18 cellular contexts compared by ENCODE assay signal in the genomic region with DNA sequence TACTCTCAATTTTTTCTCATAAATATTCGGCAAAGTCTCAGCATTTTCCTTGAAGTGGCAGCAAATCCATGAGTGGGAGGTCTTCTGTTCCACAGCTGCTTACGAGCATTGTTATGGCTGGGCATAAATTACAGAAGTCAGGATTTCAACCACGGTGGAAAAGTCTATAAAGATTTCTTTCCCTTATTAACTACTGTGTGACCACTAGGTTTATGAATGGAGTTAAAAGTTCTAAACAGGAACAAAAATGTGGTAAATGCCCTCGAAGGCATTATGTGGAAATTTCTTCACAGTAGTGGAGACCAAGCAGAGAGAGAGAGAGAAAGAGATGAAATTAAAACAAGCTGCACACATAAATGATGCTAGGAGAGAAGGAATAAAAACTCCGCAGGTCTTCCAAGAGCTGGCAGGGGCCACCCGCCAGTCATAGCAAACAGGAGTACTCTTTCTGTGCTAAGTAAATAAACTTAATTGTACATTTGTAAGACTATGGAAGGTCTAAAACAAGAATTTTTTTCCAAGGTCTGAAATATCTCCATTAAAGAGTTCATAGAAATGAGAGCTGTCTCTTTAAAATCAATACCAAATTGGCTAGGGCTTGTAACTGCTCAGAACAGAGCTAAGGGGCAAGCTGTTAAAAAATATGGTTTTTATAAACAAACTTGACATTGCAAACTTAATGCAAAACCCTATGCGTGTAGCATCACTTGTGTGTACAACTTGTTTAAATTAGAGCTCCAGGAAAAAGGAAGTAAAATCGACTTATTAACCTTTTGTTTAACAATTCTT.
DNase-seq lines count a peak whose midpoint lies in the region; ATAC-seq and TF ChIP-seq lines count a peak whose summit lies in the region.
"Had no signal": no experiment of that assay in that cellular context is flagged by ENCODE, and none has a peak within 500 bp of the region (broad histone marks: within the 10 kb centered on the region; RNA-seq: fewer than 3 reads in every experiment).

No MANE protein-coding gene starts in this region.

- DNase-seq in EL (peak; percentile 29), NCI-H2227 treated with DMSO at 0.1 percent for 48 hours (lab: John Stamatoyannopoulos, UW) (peak; percentile 73), fibroblast of gingiva (ENCODE audit: low read depth) (peak; percentile 55), progenitor cell of endocrine pancreas (ENCODE audit: low spot score, unreplicated experiment) (no peak), mucosa of descending colon (no peak), left ventricle myocardium superior (no peak), testis (no peak)
- DNase-seq: activated CD4-positive, alpha-beta T cell treated with anti-CD3 and anti-CD28 coated beads, Interleukin-2, amount 50 U/mL, for 48 hours; activated naive CD4-positive, alpha-beta T cell treated with Interleukin-2 at 50 U/mL for 16 hours; aorta; gastrocnemius medialis; left ventricle myocardium inferior; NCI-H1436; Right ventricle myocardium superior; stimulated activated CD4-positive, alpha-beta T cell treated with anti-CD3 and anti-CD28 coated beads, Interleukin-4, amount 100 ng/mL, for 4 hours had no signal

- H3K27me3 ChIP-seq in testis: no peaks in the 10 kb centered on the region
- H3K27me3 ChIP-seq: gastrocnemius medialis, suprapubic skin had no signal

- H3K36me3 ChIP-seq in mucosa of descending colon (ENCODE audit: low read depth) (no peaks in the 10 kb centered on the region), testis (ENCODE audit: low read depth, missing control alignments) (no peaks in the 10 kb centered on the region)
- H3K36me3 ChIP-seq: gastrocnemius medialis, left ventricle myocardium inferior, suprapubic skin had no signal

- H3K4me3 Mint-ChIP-seq in progenitor cell of endocrine pancreas (ENCODE audit: low read depth): no peak overlapping the region

- WGBS in testis, 2 donors: 51 to 57% methylated on average over 8 of the region's 8 CpGs

- ATAC-seq in mucosa of descending colon (no peak), left ventricle myocardium superior (no peak), GM21825 (IDR thresholded peaks at IDR 0.05; ENCODE audit: unreplicated experiment) (no peak)
- ATAC-seq: gastrocnemius medialis had no signal

- TF ChIP-seq CTCF in progenitor cell of endocrine pancreas (IDR thresholded peaks at IDR 0.05; ENCODE audit: unreplicated experiment) (no peak), mucosa of descending colon (IDR thresholded peaks at IDR 0.05) (no peak), testis (IDR thresholded peaks at IDR 0.05) (no peak)

- H3K27me3 Mint-ChIP-seq in progenitor cell of endocrine pancreas: no peaks in the 10 kb centered on the region

- H3K36me3 Mint-ChIP-seq in progenitor cell of endocrine pancreas (ENCODE audit: insufficient read depth): peaks cover 3% of the 10 kb centered on the region

- H3K4me1 Mint-ChIP-seq in progenitor cell of endocrine pancreas (ENCODE audit: low read depth): peaks cover 37% of the 10 kb centered on the region

- H3K27ac ChIP-seq in testis: no peak overlapping the region
- H3K27ac ChIP-seq: gastrocnemius medialis, left ventricle myocardium inferior, skin epidermis, suprapubic skin had no signal

- TF ChIP-seq POLR2A in testis (IDR thresholded peaks at IDR 0.05): no peak

- H3K9me3 Mint-ChIP-seq in progenitor cell of endocrine pancreas (ENCODE audit: low read depth): peaks cover 12% of the 10 kb centered on the region

- no peaks in the 10 kb centered on the region for H3K4me1 ChIP-seq in mucosa of descending colon (ENCODE audit: low read depth)
- H3K4me1 ChIP-seq in testis: no peaks in the 10 kb centered on the region
- H3K4me1 ChIP-seq: gastrocnemius medialis, left ventricle myocardium inferior, suprapubic skin had no signal

- intact Hi-C loops in mucosa of descending colon (cut with DNase I, micrococcal nuclease) (no loop called here), left ventricle myocardium superior (cut with micrococcal nuclease) (no loop called here), testis (cut with DNase I; ENCODE audit: low total_unique reads) (no loop called here)

- H3K27ac Mint-ChIP-seq in progenitor cell of endocrine pancreas: peak overlapping the region; percentile 87

- no peaks in the 10 kb centered on the region for H3K9me3 ChIP-seq in mucosa of descending colon
- no peaks in the 10 kb centered on the region for H3K9me3 ChIP-seq in testis
- H3K9me3 ChIP-seq: gastrocnemius medialis, left ventricle myocardium inferior, suprapubic skin had no signal

- no peak overlapping the region for H3K4me3 ChIP-seq in mucosa of descending colon
- no peak overlapping the region for H3K4me3 ChIP-seq in testis
- H3K4me3 ChIP-seq: gastrocnemius medialis, left ventricle myocardium inferior, skin epidermis, suprapubic skin had no signal

Comparison
In these comparisons a context has a peak if more than half of its experiments do, and no peak if none do; other contexts are left out.
1. DNase-seq: peak in EL (single experiment), NCI-H2227 treated with DMSO at 0.1 percent for 48 hours (single experiment) and fibroblast of gingiva (single experiment); none in progenitor cell of endocrine pancreas (single experiment), mucosa of descending colon (0 of 3), left ventricle myocardium superior (single experiment) and testis (single experiment).